ENCODE assay signal across 7 cellular contexts in the genomic region with DNA sequence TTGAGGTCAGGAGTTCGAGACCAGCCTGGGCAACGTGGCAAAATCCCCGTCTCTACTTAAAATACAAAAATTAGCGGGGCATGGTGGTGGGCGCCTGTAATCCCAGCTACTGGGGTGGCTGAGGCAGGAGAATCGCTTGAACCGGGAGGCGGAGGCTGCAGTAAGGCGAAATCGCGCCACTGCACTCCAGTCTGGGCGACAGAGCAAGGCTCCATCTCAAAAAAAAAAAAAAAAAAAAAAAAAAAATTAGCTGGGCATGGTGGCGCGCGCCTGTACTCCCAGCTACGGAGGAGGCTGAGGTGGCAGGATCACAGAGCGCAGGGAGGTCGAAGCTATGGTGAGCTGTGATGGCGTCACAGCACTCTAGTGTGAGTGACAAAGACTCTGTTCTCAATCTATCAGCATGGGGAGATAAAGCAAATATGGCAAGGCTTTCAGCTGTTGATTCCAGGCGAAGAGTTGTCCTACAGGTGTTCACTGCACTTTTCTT. TPM values are rescaled to one million over a fixed set of nuclear protein-coding genes. Genes with fewer than 3 reads are reported as not detected.
A peak's percentile ranks its signal among the peaks of the same experiment; 100 is the strongest.
DNase-seq lines count a peak whose midpoint lies in the region; ATAC-seq and TF ChIP-seq lines count a peak whose summit lies in the region.
"Not testable (repeated sequence)": the region's sequence is repeated elsewhere in the genome, so short reads cannot be mapped to it uniquely, and the experiment has no call there.

No MANE protein-coding gene starts in this region.

- H3K4me2 ChIP-seq in KMS-11 (peak overlapping the region; percentile 82), neuronal stem cell (ENCODE audit: insufficient read depth, low read length, poor library complexity, severe bottlenecking) (peak overlapping the region; percentile 23)

- H3K4me1 ChIP-seq in KMS-11 (ENCODE audit: low read depth, poor library complexity, severe bottlenecking) (peaks cover 38% of the 10 kb centered on the region), RWPE2 (ENCODE audit: insufficient read depth, poor library complexity, severe bottlenecking) (peaks cover 40% of the 10 kb centered on the region)
- H3K4me1 ChIP-seq in effector memory CD4-positive, alpha-beta T cell (ENCODE audit: control insufficient read depth, insufficient read depth, low read length, poor library complexity, severe bottlenecking); neuronal stem cell (ENCODE audit: control insufficient read depth in 2 of 2, insufficient read depth in 1 of 2, low read depth in 1 of 2, low read length in 2 of 2): not testable (repeated sequence)

- H3K23ac ChIP-seq in neuronal stem cell (ENCODE audit: low read depth, low read length, poor library complexity), result peak overlapping the region; percentile 73

- H2BK5ac ChIP-seq in neuronal stem cell (ENCODE audit: low read length), result not testable (repeated sequence)

- H4K91ac ChIP-seq in neuronal stem cell (ENCODE audit: low read depth, low read length, poor library complexity), result not testable (repeated sequence)

- intact Hi-C loops in activated T-helper 1 cell treated with anti-CD3 and anti-CD28 coated beads, Interleukin-12 subunit alpha, Interleukin-12 subunit beta, Interleukin-2, Interleukin-4 antibody, amounts not matched to agents 30 ng/mL and 10 ng/mL and 1 ng/mL, durations not matched to agents 14 hours and 24 hours and 36 hours (cut with micrococcal nuclease), result not testable (repeated sequence)

- not testable (repeated sequence) for H2BK15ac ChIP-seq in neuronal stem cell (ENCODE audit: low read length)

- not testable (repeated sequence) for H2AFZ ChIP-seq in KMS-11 (ENCODE audit: low read depth); neuronal stem cell (ENCODE audit: low read length)

- not testable (repeated sequence) for H3K4ac ChIP-seq in neuronal stem cell (ENCODE audit: low read length)

- peak; percentile 13 for DNase-seq in DMS 273 (lab: John Stamatoyannopoulos, UW; ENCODE audit: unreplicated experiment)
- DNase-seq in RWPE2 (ENCODE audit: low spot score); activated T-helper 1 cell treated with anti-CD3 and anti-CD28 coated beads, Interleukin-12 subunit alpha, Interleukin-12 subunit beta, Interleukin-2, Interleukin-4 antibody, amounts not matched to agents 30 ng/mL and 10 ng/mL and 1 ng/mL, durations not matched to agents 14 hours and 24 hours and 36 hours (ENCODE audit: low spot score); effector memory CD4-positive, alpha-beta T cell; neuronal stem cell (ENCODE audit: low spot score): not testable (repeated sequence)

- peaks cover 49% of the 10 kb centered on the region for H3K4me1 Mint-ChIP-seq in activated T-helper 1 cell treated with anti-CD3 and anti-CD28 coated beads, Interleukin-12 subunit alpha, Interleukin-12 subunit beta, Interleukin-2, Interleukin-4 antibody, amounts not matched to agents 30 ng/mL and 10 ng/mL and 1 ng/mL, durations not matched to agents 14 hours and 24 hours and 36 hours (ENCODE audit: low read depth)

- not testable (repeated sequence) for H3K79me1 ChIP-seq in neuronal stem cell (ENCODE audit: low read depth, low read length)

- H3K9me3 Mint-ChIP-seq in activated T-helper 1 cell treated with anti-CD3 and anti-CD28 coated beads, Interleukin-12 subunit alpha, Interleukin-12 subunit beta, Interleukin-2, Interleukin-4 antibody, amounts not matched to agents 30 ng/mL and 10 ng/mL and 1 ng/mL, durations not matched to agents 14 hours and 24 hours and 36 hours, result not testable (repeated sequence)

- H3K27me3 ChIP-seq in KMS-11 (ENCODE audit: insufficient read depth, low read depth); RWPE2 (ENCODE audit: insufficient read depth, poor library complexity, severe bottlenecking); effector memory CD4-positive, alpha-beta T cell (replicated peaks; ENCODE audit: control insufficient read depth, insufficient read depth, low read length, poor library complexity, severe bottlenecking); neuronal stem cell (ENCODE audit: control insufficient read depth in 3 of 3, insufficient read depth in 3 of 3, low read depth in 1 of 3, low read length in 3 of 3): not testable (repeated sequence)

- not testable (repeated sequence) for TF ChIP-seq CTCF in KMS-11 (conservative IDR thresholded peaks at IDR 0.05; ENCODE audit: low read depth, low read length); RWPE2 (IDR thresholded peaks at IDR 0.05; ENCODE audit: poor library complexity, severe bottlenecking)

- not testable (repeated sequence) for ATAC-seq in RWPE2 (ENCODE audit: low read depth)

- H3K9me3 ChIP-seq in RWPE2 (ENCODE audit: severe bottlenecking); effector memory CD4-positive, alpha-beta T cell (ENCODE audit: control insufficient read depth, low read length); iPS-18c (ENCODE audit: control insufficient read depth, insufficient read depth, low read length): not testable (repeated sequence)
- peaks cover 0 to 39% of the 10 kb centered on the region in 2 donors for H3K9me3 ChIP-seq in neuronal stem cell (replicated peaks in 1 of 2; ENCODE audit: control insufficient read depth in 2 of 2, insufficient read depth in 1 of 2, low read depth in 1 of 2, low read length in 2 of 2)

- H2BK120ac ChIP-seq in neuronal stem cell (ENCODE audit: low read depth, low read length), result not testable (repeated sequence)

- H3K9ac ChIP-seq in KMS-11 (peak overlapping the region; percentile 98; the same call in 1 of the 2 replicates), neuronal stem cell (ENCODE audit: low read depth, low read length, poor library complexity) (peak overlapping the region; percentile 30)

- not testable (repeated sequence) for H2BK12ac ChIP-seq in neuronal stem cell (ENCODE audit: low read length)

- H3K4me3 Mint-ChIP-seq in activated T-helper 1 cell treated with anti-CD3 and anti-CD28 coated beads, Interleukin-12 subunit alpha, Interleukin-12 subunit beta, Interleukin-2, Interleukin-4 antibody, amounts not matched to agents 30 ng/mL and 10 ng/mL and 1 ng/mL, durations not matched to agents 14 hours and 24 hours and 36 hours, result peak overlapping the region; percentile 100

- H3K4me3 ChIP-seq in KMS-11 (IDR thresholded peaks at IDR 0.05; ENCODE audit: insufficient read depth, low read depth, low read length), result not testable (repeated sequence)
- H3K4me3 ChIP-seq in RWPE2 (ENCODE audit: severe bottlenecking) (peak overlapping the region; percentile 72), iPS-18c (ENCODE audit: insufficient read depth, low read depth, low read length) (peak overlapping the region; percentile 96; the same call in 1 of the 2 replicates), neuronal stem cell (ENCODE audit: low read length in 2 of 2) (peak overlapping the region in 1 of 2 donors; percentile 90)
- peak overlapping the region; percentile 17 for H3K4me3 ChIP-seq in effector memory CD4-positive, alpha-beta T cell (ENCODE audit: insufficient read depth, low read depth, low read length, poor library complexity, severe bottlenecking)

- peak overlapping the region; percentile 94; the same call in 1 of the 2 replicates for H3K27ac ChIP-seq in KMS-11
- not testable (repeated sequence) for H3K27ac ChIP-seq in RWPE2 (ENCODE audit: poor library complexity, severe bottlenecking); effector memory CD4-positive, alpha-beta T cell (ENCODE audit: insufficient read depth, low read length, poor library complexity, severe bottlenecking); neuronal stem cell (replicated peaks; ENCODE audit: low read length)

- H4K20me1 ChIP-seq in KMS-11 (ENCODE audit: insufficient read depth), result peaks cover 21% of the 10 kb centered on the region

- not testable (repeated sequence) for H3K18ac ChIP-seq in neuronal stem cell (ENCODE audit: low read length)

- H3K36me3 Mint-ChIP-seq in activated T-helper 1 cell treated with anti-CD3 and anti-CD28 coated beads, Interleukin-12 subunit alpha, Interleukin-12 subunit beta, Interleukin-2, Interleukin-4 antibody, amounts not matched to agents 30 ng/mL and 10 ng/mL and 1 ng/mL, durations not matched to agents 14 hours and 24 hours and 36 hours (ENCODE audit: low read depth), result peaks cover 25% of the 10 kb centered on the region

- H4K8ac ChIP-seq in neuronal stem cell (ENCODE audit: low read depth, low read length), result not testable (repeated sequence)

- not testable (repeated sequence) for H3K36me3 ChIP-seq in KMS-11 (ENCODE audit: insufficient read depth); effector memory CD4-positive, alpha-beta T cell (ENCODE audit: control insufficient read depth, insufficient read depth, low read length)
- H3K36me3 ChIP-seq in RWPE2 (ENCODE audit: low read depth), result peaks cover 60% of the 10 kb centered on the region
- peaks cover 2 to 50% of the 10 kb centered on the region in 2 donors for H3K36me3 ChIP-seq in neuronal stem cell (replicated peaks in 1 of 2; ENCODE audit: control insufficient read depth in 2 of 2, insufficient read depth in 2 of 2, low read length in 2 of 2)

- peaks cover 79% of the 10 kb centered on the region for H3K79me2 ChIP-seq in KMS-11 (ENCODE audit: insufficient read depth, low read depth)

- not testable (repeated sequence) for H2AK5ac ChIP-seq in neuronal stem cell (ENCODE audit: low read depth, low read length)

- not testable (repeated sequence) for H3K27me3 Mint-ChIP-seq in activated T-helper 1 cell treated with anti-CD3 and anti-CD28 coated beads, Interleukin-12 subunit alpha, Interleukin-12 subunit beta, Interleukin-2, Interleukin-4 antibody, amounts not matched to agents 30 ng/mL and 10 ng/mL and 1 ng/mL, durations not matched to agents 14 hours and 24 hours and 36 hours (ENCODE audit: insufficient read depth)

- not testable (repeated sequence) for H3K27ac Mint-ChIP-seq in activated T-helper 1 cell treated with anti-CD3 and anti-CD28 coated beads, Interleukin-12 subunit alpha, Interleukin-12 subunit beta, Interleukin-2, Interleukin-4 antibody, amounts not matched to agents 30 ng/mL and 10 ng/mL and 1 ng/mL, durations not matched to agents 14 hours and 24 hours and 36 hours

- no CpG with 5 or more reads among the region's 20 CpGs for WGBS in neuronal stem cell (ENCODE audit: extremely low coverage in 2 of 2, insufficient read length in 2 of 2, insufficient replicate concordance in 1 of 2), 2 donors

- H3K14ac ChIP-seq in neuronal stem cell (ENCODE audit: low read length), result not testable (repeated sequence)

RNA-seq across cellular contexts. Expression of a gene that starts 1.9 kb away (rescaled TPM):
- total RNA-seq in activated T-helper 1 cell treated with anti-CD3 and anti-CD28 coated beads, Interleukin-12 subunit alpha, Interleukin-12 subunit beta, Interleukin-2, Interleukin-4 antibody, amounts not matched to agents 30 ng/mL and 10 ng/mL and 1 ng/mL, durations not matched to agents 14 hours and 24 hours and 36 hours, result 34.9 and 36.5 TPM in 2 replicates
- polyA plus RNA-seq in neuronal stem cell (2013, experiment 1 of 2), result 93.9 TPM
- polyA plus RNA-seq in neuronal stem cell (2013, experiment 2 of 2), result 93.8 TPM
